ENCODE assay signal across 19 cellular contexts in genomic region chr11:10648896-10649295, GRCh38. TPM values are rescaled to one million over a fixed set of nuclear protein-coding genes. Genes with fewer than 3 reads are reported as not detected.
DNase-seq lines count a peak whose midpoint lies in the region; ATAC-seq and TF ChIP-seq lines count a peak whose summit lies in the region.
"Had no signal": no experiment of that assay in that cellular context is flagged by ENCODE, and none has a peak within 500 bp of the region (broad histone marks: within the 10 kb centered on the region; RNA-seq: fewer than 3 reads in every experiment).

No MANE protein-coding gene starts in this region.

- no peak overlapping the region for H2BK120ac ChIP-seq in mesenchymal stem cell (ENCODE audit: low read depth, low read length)

- H3K4me1 Mint-ChIP-seq in activated B cell treated with CpG ODN at 0.5 μM for 24 hours: peaks cover 74% of the 10 kb centered on the region

- H3K18ac ChIP-seq in mesenchymal stem cell (ENCODE audit: low read depth in 1 of 2, low read length in 2 of 2): peak overlapping the region in 1 of 2 experiments; percentile 6

- H3K9me2 ChIP-seq in SK-N-SH: no peaks in the 10 kb centered on the region

- TF ChIP-seq RAD21 in SK-N-SH (IDR thresholded peaks at IDR 0.05; ENCODE audit: low read length): no peak

- no peaks in the 10 kb centered on the region for H3K79me1 ChIP-seq in mesenchymal stem cell (replicated peaks; ENCODE audit: low read length, poor library complexity, severe bottlenecking)

- intact Hi-C loops in A673 (cut with micrococcal nuclease; ENCODE audit: unreplicated experiment) (no loop called here), activated B cell treated with CpG ODN at 0.5 μM for 24 hours (cut with micrococcal nuclease) (no loop called here), stomach (cut with DNase I; ENCODE audit: low total_unique reads) (no loop called here)

- no peak overlapping the region for H3K4me3 Mint-ChIP-seq in activated B cell treated with CpG ODN at 0.5 μM for 24 hours
- H3K4me3 Mint-ChIP-seq: CD14-positive monocyte had no signal

- peak overlapping the region in 1 of 2 experiments; percentile 1 for H2BK12ac ChIP-seq in mesenchymal stem cell (ENCODE audit: low read length in 2 of 2)

- H2BK5ac ChIP-seq in mesenchymal stem cell (ENCODE audit: low read depth, low read length, poor library complexity, severe bottlenecking): no peak overlapping the region

- no peak overlapping the region for H3K4ac ChIP-seq in mesenchymal stem cell (ENCODE audit: low read depth in 1 of 2, low read length in 2 of 2)

- no peaks in the 10 kb centered on the region for H3K9me3 Mint-ChIP-seq in activated B cell treated with CpG ODN at 0.5 μM for 24 hours
- H3K9me3 Mint-ChIP-seq: CD14-positive monocyte had no signal

- no peak for ATAC-seq in activated B cell treated with CpG ODN at 0.5 μM for 24 hours (ENCODE audit: low read depth)
- no peak for ATAC-seq in HG03095 (IDR thresholded peaks at IDR 0.05; ENCODE audit: unreplicated experiment)

- H3K4me2 ChIP-seq in mesenchymal stem cell (ENCODE audit: low read length, poor library complexity, severe bottlenecking) (no peak overlapping the region), SK-N-SH (no peak overlapping the region)
- H3K4me2 ChIP-seq: PC-9 had no signal

- BruUV-seq in A673 (replicated peaks; lab: Mats Ljungman, UMichigan): no TSS peak

- H3F3A ChIP-seq in SK-N-SH (replicated peaks; ENCODE audit: insufficient read depth): no peaks in the 10 kb centered on the region

- peak overlapping the region in 1 of 2 experiments; percentile 21 for H3K14ac ChIP-seq in mesenchymal stem cell (ENCODE audit: low read length in 2 of 2)

- 87% methylated on average over 7 of the region's 7 CpGs for WGBS in mesenchymal stem cell
- 69 to 80% (median 75%) methylated on average over 2 to 7 of the region's 7 CpGs for WGBS in stomach, 5 donors
- WGBS in SK-N-SH (ENCODE audit: low lambda C conversion rate): 78% methylated on average over 4 of the region's 7 CpGs

- H3K36me3 Mint-ChIP-seq in activated B cell treated with CpG ODN at 0.5 μM for 24 hours (ENCODE audit: low read depth): peaks cover 7% of the 10 kb centered on the region

- POLR2A ChIA-PET in A673 (lab: Charles Lee; ENCODE audit: low non-redundant PET) (no interaction called here), activated B cell treated with CpG ODN at 0.5 μM for 24 hours (lab: Charles Lee) (interaction anchor here (0.8 to 1.5 kb wide), 4 partner anchors 10 to 108 kb away, joined by 3 to 5 read pairs (median 4); partner anchors contain the start of gene RNF141), SK-N-SH (lab: Yijun Ruan, JAX) (no interaction called here)

- TF ChIP-seq CTCF in A673 (conservative IDR thresholded peaks at IDR 0.05; ENCODE audit: low read depth, low read length) (no peak), activated B cell treated with CpG ODN at 0.5 μM for 24 hours (IDR thresholded peaks at IDR 0.05) (no peak), stomach (IDR thresholded peaks at IDR 0.05) (no peak), SK-N-SH (IDR thresholded peaks at IDR 0.05) (no peak)

- H4K8ac ChIP-seq in mesenchymal stem cell (ENCODE audit: low read length): peak overlapping the region; percentile 31

- H2AFZ ChIP-seq in mesenchymal stem cell (ENCODE audit: low read depth, low read length): no peak overlapping the region
- H2AFZ ChIP-seq in SK-N-SH (ENCODE audit: low read depth): no peak overlapping the region
- H2AFZ ChIP-seq: PC-9 had no signal

- TF ChIP-seq EP300 in stomach (IDR thresholded peaks at IDR 0.05): no peak
- no peak for TF ChIP-seq EP300 in SK-N-SH (IDR thresholded peaks at IDR 0.05; ENCODE audit: borderline replicate concordance in 1 of 2, low read depth in 1 of 2, low read length in 1 of 2)

- H3K27ac ChIP-seq in A673 (ENCODE audit: low read depth, low read length, poor library complexity, severe bottlenecking): peak overlapping the region; percentile 92
- H3K27ac ChIP-seq in mesenchymal stem cell (ENCODE audit: low read length, poor library complexity, severe bottlenecking): no peak overlapping the region
- H3K27ac ChIP-seq in stomach: peak overlapping the region in 4 of 5 donors; percentile 7 to 38 (median 25)
- H3K27ac ChIP-seq in SK-N-SH (ENCODE audit: low read depth in 2 of 2, low read length in 1 of 2): no peak overlapping the region
- H3K27ac ChIP-seq: PC-9 had no signal

- H4K20me1 ChIP-seq in SK-N-SH (ENCODE audit: insufficient read depth): no peaks in the 10 kb centered on the region

- H3K9ac ChIP-seq in mesenchymal stem cell (ENCODE audit: low read length) (no peak overlapping the region), SK-N-SH (no peak overlapping the region)

- H3K4me1 ChIP-seq in A673 (ENCODE audit: insufficient read depth, low read length, poor library complexity, severe bottlenecking) (peaks cover 71% of the 10 kb centered on the region), mesenchymal stem cell (ENCODE audit: control insufficient read depth, insufficient read depth, low read depth, low read length) (peaks cover 12% of the 10 kb centered on the region), stomach (peaks cover 10 to 73% (median 47%) of the 10 kb centered on the region in 4 donors), SK-N-SH (ENCODE audit: control insufficient read depth in 1 of 2, insufficient read depth in 2 of 2, low read depth in 1 of 2, low read length in 1 of 2) (peaks cover 2 to 18% of the 10 kb centered on the region in 2 experiments; a peak in 2 of 4 replicates)

- H4K91ac ChIP-seq in mesenchymal stem cell (ENCODE audit: low read length): peak overlapping the region; percentile 5

- H3K9me3 ChIP-seq in A673 (ENCODE audit: low read depth, low read length, poor library complexity, severe bottlenecking): no peaks in the 10 kb centered on the region
- no peaks in the 10 kb centered on the region for H3K9me3 ChIP-seq in mesenchymal stem cell (ENCODE audit: control insufficient read depth, low read length)
- no peaks in the 10 kb centered on the region for H3K9me3 ChIP-seq in stomach
- H3K9me3 ChIP-seq in SK-N-SH: no peaks in the 10 kb centered on the region

- CTCF ChIA-PET in A673 (lab: Charles Lee) (no interaction called here), activated B cell treated with CpG ODN at 0.5 μM for 24 hours (lab: Charles Lee) (interaction anchor here (0.8 to 1.2 kb wide), 3 partner anchors 84 to 235 kb away, joined by 3 to 5 read pairs (median 3); no protein-coding TSS in a partner anchor), SK-N-SH (lab: Yijun Ruan, JAX) (interaction anchor here (1.0 to 1.1 kb wide), 2 partner anchors 24 to 243 kb away, joined by 3 to 4 read pairs; no protein-coding TSS in a partner anchor)

- DNase-seq in A673 (ENCODE audit: low spot score) (no peak), activated B cell treated with CpG ODN at 0.5 μM for 24 hours (no peak), mesenchymal stem cell (no peak), stomach (no peak), SK-N-SH (no peak)
- DNase-seq in stimulated activated CD4-positive, alpha-beta T cell treated with anti-CD3 and anti-CD28 coated beads, Interleukin-15, amount 100 ng/mL, for 24 hours: no peak
- no peak for DNase-seq in stimulated activated CD8-positive, alpha-beta memory T cell treated with anti-CD3 and anti-CD28 coated beads, Interleukin-4, amount 100 ng/mL, for 48 hours
- DNase-seq: COR-L47, DMS53, KG1, NCI-H1092, NCI-H1694, NCI-H2171, NCI-H774, PC-9 had no signal

- H3K79me2 ChIP-seq in SK-N-SH (ENCODE audit: insufficient read depth): no peaks in the 10 kb centered on the region

- no peak overlapping the region for H2AK5ac ChIP-seq in mesenchymal stem cell (ENCODE audit: low read length, severe bottlenecking)

- H3K4me3 ChIP-seq in A673 (ENCODE audit: low read depth, low read length, poor library complexity, severe bottlenecking): no peak overlapping the region
- no peak overlapping the region for H3K4me3 ChIP-seq in mesenchymal stem cell (ENCODE audit: insufficient read depth in 1 of 2, low read depth in 1 of 2, low read length in 2 of 2)
- no peak overlapping the region for H3K4me3 ChIP-seq in stomach
- no peak overlapping the region for H3K4me3 ChIP-seq in SK-N-SH (ENCODE audit: low read depth in 2 of 2, low read length in 1 of 2)
- H3K4me3 ChIP-seq: PC-9 had no signal

- no peak for TF ChIP-seq POLR2A in stomach (IDR thresholded peaks at IDR 0.05)

- H3K27me3 ChIP-seq in A673 (replicated peaks; ENCODE audit: insufficient read depth, low read depth, low read length, poor library complexity): no peaks in the 10 kb centered on the region
- H3K27me3 ChIP-seq in mesenchymal stem cell (ENCODE audit: control insufficient read depth in 1 of 2, insufficient read depth in 1 of 2, low read length in 2 of 2): no peaks in the 10 kb centered on the region
- H3K27me3 ChIP-seq in stomach: no peaks in the 10 kb centered on the region
- H3K27me3 ChIP-seq in SK-N-SH (ENCODE audit: insufficient read depth): no peaks in the 10 kb centered on the region

- no peak overlapping the region for H3K23ac ChIP-seq in mesenchymal stem cell (ENCODE audit: low read length in 2 of 2)

- H3K36me3 ChIP-seq in A673 (ENCODE audit: insufficient read depth, low read length, poor library complexity, severe bottlenecking) (no peaks in the 10 kb centered on the region), mesenchymal stem cell (ENCODE audit: control insufficient read depth in 1 of 2, insufficient read depth in 2 of 2, low read depth in 1 of 2, low read length in 2 of 2) (peaks cover 0 to 8% of the 10 kb centered on the region in 2 experiments), stomach (peaks cover 0 to 11% (median 0%) of the 10 kb centered on the region in 4 donors), SK-N-SH (replicated peaks in 1 of 2; ENCODE audit: control insufficient read depth in 1 of 2, insufficient read depth in 2 of 2, low read length in 1 of 2) (no peaks in the 10 kb centered on the region)

- no peaks in the 10 kb centered on the region for H3K27me3 Mint-ChIP-seq in activated B cell treated with CpG ODN at 0.5 μM for 24 hours

- H3K27ac Mint-ChIP-seq in activated B cell treated with CpG ODN at 0.5 μM for 24 hours: peak overlapping the region; percentile 24
- H3K27ac Mint-ChIP-seq: CD14-positive monocyte had no signal

- no peak overlapping the region for H2BK15ac ChIP-seq in mesenchymal stem cell (ENCODE audit: low read depth, poor library complexity, severe bottlenecking)

TF ChIP-seq in SK-N-SH, 30 proteins besides CTCF, POLR2A, EP300 and RAD21 (continues in another document):
- no peak for TF ChIP-seq RXRA (IDR thresholded peaks at IDR 0.05; ENCODE audit: borderline replicate concordance, low read depth)

RNA-seq across cellular contexts. Expression of gene IRAG1, which starts 44.7 kb away (rescaled TPM):
- total RNA-seq in A673 (2021) (0.26 and 0.81 TPM in 2 replicates), activated B cell treated with CpG ODN at 0.5 μM for 24 hours (not detected in 2 replicates), stomach (10 to 100 TPM; 24.6 to 60.7 (median 40.3) TPM)
- polyA plus RNA-seq in mesenchymal stem cell (2013, experiment 1 of 2): 21.1 TPM
- polyA plus RNA-seq in mesenchymal stem cell (2013, experiment 2 of 2): 20.4 TPM
- polyA plus RNA-seq in stomach (10 to 100 TPM; 12.7 to 17.2 (median 17.1) TPM), SK-N-SH (2012; rRNA removed) (0.05 and 0.10 TPM in 2 replicates)
- polyA plus RNA-seq in SK-N-SH (2012; cell fraction: cytosol; rRNA removed): 0.07 and 0.08 TPM in 2 replicates
- polyA plus RNA-seq in SK-N-SH (2012; cell fraction: nucleus; rRNA removed): 0.27 and 0.29 TPM in 2 replicates
- total RNA-seq: A172, NCI-H460 had no signal

Comparison
In these comparisons a context has a peak if more than half of its experiments do, and no peak if none do; other contexts are left out.
1. H3K27ac ChIP-seq: peak in A673 (single experiment) and stomach (4 of 5); none in mesenchymal stem cell (single experiment) and SK-N-SH (0 of 2).
2. RNA of gene IRAG1, which starts 44.7 kb away (total RNA-seq): 24.6 to 60.7 TPM in stomach; 0.26 to 0.81 TPM in A673 and not detected in activated B cell treated with CpG ODN at 0.5 μM for 24 hours; every median in the first group is over 10 times any median in the second.